In genomic region chr16:9826630-9827029, GRCh38 we compare ENCODE assay signal across 28 cellular contexts.
"Had no signal": no experiment of that assay in that cellular context is flagged by ENCODE, and none has a peak within 500 bp of the region (broad histone marks: within the 10 kb centered on the region; RNA-seq: fewer than 3 reads in every experiment).

No MANE protein-coding gene starts in this region.

- H3K27ac Mint-ChIP-seq: activated CD4-positive, alpha-beta memory T cell treated with anti-CD3 and anti-CD28 coated beads, Interleukin-2, amount 10 ng/mL, durations not matched to agents 7 days and 5 days; activated CD4-positive, alpha-beta T cell treated with anti-CD3 and anti-CD28 coated beads, Interleukin-2, amount 10 ng/mL, durations not matched to agents 7 days and 5 days; activated naive CD8-positive, alpha-beta T cell; activated T-cell treated with anti-CD3 and anti-CD28 coated beads, Interleukin-2, amount 50 U/mL, for 24 hours; activated T-cell treated with anti-CD3 and anti-CD28 coated beads, Interleukin-2, amount 50 U/mL, for 72 hours; dendritic cell treated with granulocyte-macrophage colony-stimulating factor and Interleukin-4, amounts not matched to agents 40 ng/mL and 50 ng/mL, for 4 days; endodermal cell had no signal

- H3K27me3 ChIP-seq: brain microvascular endothelial cell, dorsolateral prefrontal cortex, esophagus muscularis mucosa, foreskin keratinocyte, gastroesophageal sphincter had no signal

- H3K9me3 Mint-ChIP-seq: activated CD4-positive, alpha-beta memory T cell treated with anti-CD3 and anti-CD28 coated beads, Interleukin-2, amount 10 ng/mL, durations not matched to agents 7 days and 5 days; activated CD4-positive, alpha-beta T cell treated with anti-CD3 and anti-CD28 coated beads, Interleukin-2, amount 10 ng/mL, durations not matched to agents 7 days and 5 days; activated T-cell treated with anti-CD3 and anti-CD28 coated beads, Interleukin-2, amount 50 U/mL, for 24 hours; central memory CD8-positive, alpha-beta T cell; dendritic cell treated with granulocyte-macrophage colony-stimulating factor and Interleukin-4, amounts not matched to agents 40 ng/mL and 50 ng/mL, for 4 days; endodermal cell had no signal

- H3K27ac ChIP-seq: brain microvascular endothelial cell, coronary artery, esophagus muscularis mucosa, foreskin keratinocyte, gastroesophageal sphincter, heart right ventricle had no signal

- H3K4me3 Mint-ChIP-seq: activated CD4-positive, alpha-beta memory T cell treated with anti-CD3 and anti-CD28 coated beads, Interleukin-2, amount 10 ng/mL, durations not matched to agents 7 days and 5 days; activated CD4-positive, alpha-beta T cell treated with anti-CD3 and anti-CD28 coated beads, Interleukin-2, amount 10 ng/mL, durations not matched to agents 7 days and 5 days; activated naive CD8-positive, alpha-beta T cell; activated T-cell treated with anti-CD3 and anti-CD28 coated beads, Interleukin-2, amount 50 U/mL, for 24 hours; activated T-cell treated with anti-CD3 and anti-CD28 coated beads, Interleukin-2, amount 50 U/mL, for 72 hours; central memory CD8-positive, alpha-beta T cell; dendritic cell treated with granulocyte-macrophage colony-stimulating factor and Interleukin-4, amounts not matched to agents 40 ng/mL and 50 ng/mL, for 4 days; endodermal cell had no signal

- H3K27me3 Mint-ChIP-seq: activated CD4-positive, alpha-beta memory T cell treated with anti-CD3 and anti-CD28 coated beads, Interleukin-2, amount 10 ng/mL, durations not matched to agents 7 days and 5 days; activated CD4-positive, alpha-beta T cell treated with anti-CD3 and anti-CD28 coated beads, Interleukin-2, amount 10 ng/mL, durations not matched to agents 7 days and 5 days; activated T-cell treated with anti-CD3 and anti-CD28 coated beads, Interleukin-2, amount 50 U/mL, for 24 hours; central memory CD8-positive, alpha-beta T cell; dendritic cell treated with granulocyte-macrophage colony-stimulating factor and Interleukin-4, amounts not matched to agents 40 ng/mL and 50 ng/mL, for 4 days had no signal

- DNase-seq: activated CD4-positive, alpha-beta memory T cell treated with anti-CD3 and anti-CD28 coated beads, Interleukin-2, amount 10 ng/mL, durations not matched to agents 7 days and 5 days; activated CD4-positive, alpha-beta T cell treated with anti-CD3 and anti-CD28 coated beads for 1 hour; activated CD4-positive, alpha-beta T cell treated with anti-CD3 and anti-CD28 coated beads for 4 hours; activated CD4-positive, alpha-beta T cell treated with anti-CD3 and anti-CD28 coated beads, Interleukin-2, amount 10 ng/mL, durations not matched to agents 7 days and 5 days; activated CD4-positive, alpha-beta T cell treated with anti-CD3 and anti-CD28 coated beads, Interleukin-2, amount 50 U/mL, for 4 hours; activated CD8-positive, alpha-beta memory T cell treated with anti-CD3 and anti-CD28 coated beads, Interleukin-2, amount 50 U/mL, for 48 hours; activated gamma-delta T cell; activated naive CD4-positive, alpha-beta T cell treated with anti-CD3 and anti-CD28 coated beads, Interleukin-2, amount 50 U/mL, for 16 hours; activated naive CD4-positive, alpha-beta T cell treated with Interleukin-2 at 50 U/mL for 16 hours; activated T-cell treated with anti-CD3 and anti-CD28 coated beads for 4 hours; activated T-cell treated with anti-CD3 and anti-CD28 coated beads, Interleukin-2, amount 50 U/mL, for 24 hours; activated T-cell treated with anti-CD3 and anti-CD28 coated beads, Interleukin-2, amount 50 U/mL, for 72 hours; amniotic stem cell; anterior cingulate cortex; brain microvascular endothelial cell; dorsolateral prefrontal cortex; effector memory CD4-positive, alpha-beta T cell; erythroblast; foreskin keratinocyte; heart right ventricle; T-helper 2 cell had no signal

- H3K4me1 Mint-ChIP-seq: activated CD4-positive, alpha-beta memory T cell treated with anti-CD3 and anti-CD28 coated beads, Interleukin-2, amount 10 ng/mL, durations not matched to agents 7 days and 5 days; activated CD4-positive, alpha-beta T cell treated with anti-CD3 and anti-CD28 coated beads, Interleukin-2, amount 10 ng/mL, durations not matched to agents 7 days and 5 days; central memory CD8-positive, alpha-beta T cell had no signal

- H3K4me3 ChIP-seq: coronary artery, dorsolateral prefrontal cortex, esophagus muscularis mucosa, gastroesophageal sphincter, heart right ventricle had no signal

- H3K36me3 ChIP-seq: brain microvascular endothelial cell, esophagus muscularis mucosa, gastroesophageal sphincter, heart right ventricle had no signal

- H3K36me3 Mint-ChIP-seq: activated naive CD8-positive, alpha-beta T cell had no signal

- H3K4me1 ChIP-seq: esophagus muscularis mucosa, foreskin keratinocyte, gastroesophageal sphincter, heart right ventricle had no signal

- H3K9me3 ChIP-seq: esophagus muscularis mucosa, gastroesophageal sphincter, heart right ventricle had no signal

- ATAC-seq: activated T-cell treated with anti-CD3 and anti-CD28 coated beads, Interleukin-2, amount 50 U/mL, for 72 hours; foreskin keratinocyte; gastroesophageal sphincter; heart right ventricle had no signal
